Comparison of ENCODE assay signal across 19 cellular contexts in genomic region chr20:54131675-54132611, GRCh38. TPM values are rescaled to one million over a fixed set of nuclear protein-coding genes. Genes with fewer than 3 reads are reported as not detected.
DNase-seq lines count a peak whose midpoint lies in the region; ATAC-seq and TF ChIP-seq lines count a peak whose summit lies in the region.
"Had no signal": no experiment of that assay in that cellular context is flagged by ENCODE, and none has a peak within 500 bp of the region (broad histone marks: within the 10 kb centered on the region; RNA-seq: fewer than 3 reads in every experiment).

No MANE protein-coding gene starts in this region.

- no peaks in the 10 kb centered on the region for H3K9me3 Mint-ChIP-seq in HFFc6
- peaks cover 7% of the 10 kb centered on the region for H3K9me3 Mint-ChIP-seq in activated naive CD4-positive, alpha-beta T cell treated with anti-CD3 and anti-CD28 coated beads for 36 hours

- H3K79me2 ChIP-seq in mammary epithelial cell (ENCODE audit: insufficient read depth, low read length) (no peaks in the 10 kb centered on the region), osteoblast (ENCODE audit: insufficient read depth, low read length) (no peaks in the 10 kb centered on the region)

- H2AFZ ChIP-seq in mammary epithelial cell (ENCODE audit: low read depth, low read length) (no peak overlapping the region), osteoblast (ENCODE audit: low read length) (no peak overlapping the region)

- dilution Hi-C loops in mammary epithelial cell (cut with HindIII; ENCODE audit: low sequenced_read_pairs), result loop anchor here (5.0 kb wide), 1 partner anchor 60 kb away; no protein-coding TSS in a partner anchor

- WGBS in mammary epithelial cell (ENCODE audit: low coverage, missing lambda C conversion rate), result 98% methylated on average over 8 of the region's 8 CpGs

- H3K27me3 ChIP-seq in mammary epithelial cell (ENCODE audit: insufficient read depth, low read length) (no peaks in the 10 kb centered on the region), osteoblast (ENCODE audit: insufficient read depth, low read length) (no peaks in the 10 kb centered on the region), uterus (no peaks in the 10 kb centered on the region)

- H3K4me2 ChIP-seq in mammary epithelial cell (ENCODE audit: insufficient read depth, low read depth, low read length) (peak overlapping the region; percentile 61), osteoblast (ENCODE audit: insufficient read depth, low read length) (peak overlapping the region; percentile 60)
- H3K4me2 ChIP-seq: KMS-11 had no signal

- POLR2A ChIA-PET in AG04449 (lab: Yijun Ruan, JAX), result interaction anchor here (0.6 to 1.2 kb wide), 6 partner anchors 9 to 304 kb away, joined by 3 to 5 read pairs (median 3); no protein-coding TSS in a partner anchor

- in situ Hi-C loops in mammary epithelial cell (cut with MboI; ENCODE audit: low sequenced_read_pairs in 2 of 2), result no loop called here

- intact Hi-C loops in mammary epithelial cell (cut with micrococcal nuclease), result loop anchor here (1.0 to 2.0 kb wide), 3 partner anchors 9 to 67 kb away; no protein-coding TSS in a partner anchor
- intact Hi-C loops in uterus (cut with DNase I; ENCODE audit: low total_unique reads), result no loop called here
- intact Hi-C loops in activated naive CD4-positive, alpha-beta T cell treated with anti-CD3 and anti-CD28 coated beads for 36 hours (cut with micrococcal nuclease), result no loop called here

- H3K4me1 Mint-ChIP-seq in HFFc6 (ENCODE audit: low read depth), result peaks cover 15% of the 10 kb centered on the region
- no peaks in the 10 kb centered on the region for H3K4me1 Mint-ChIP-seq in activated naive CD4-positive, alpha-beta T cell treated with anti-CD3 and anti-CD28 coated beads for 36 hours (ENCODE audit: low read depth)
- H3K4me1 Mint-ChIP-seq: activated naive CD8-positive, alpha-beta T cell treated with anti-CD3 and anti-CD28 coated beads, Interleukin-2, amount 10 ng/mL, durations not matched to agents 7 days and 5 days had no signal

- CTCF ChIA-PET in AG04449 (lab: Yijun Ruan, JAX), result interaction anchor here (0.8 to 3.0 kb wide), 6 partner anchors 11 to 75 kb away, joined by 3 to 32 read pairs (median 4); no protein-coding TSS in a partner anchor
- CTCF ChIA-PET in mammary epithelial cell (lab: Charles Lee; ENCODE audit: low non-redundant PET), result no interaction called here
- CTCF ChIA-PET in activated naive CD4-positive, alpha-beta T cell treated with anti-CD3 and anti-CD28 coated beads for 36 hours (lab: Charles Lee), result interaction anchor here (0.5 to 0.6 kb wide), 2 partner anchors 45 to 146 kb away, joined by 3 read pairs; no protein-coding TSS in a partner anchor

- 0 out of 2 replicates have a peak overlapping the region, but pooled peaks have one; percentile 3 for H3K4me3 Mint-ChIP-seq in HFFc6
- H3K4me3 Mint-ChIP-seq in activated naive CD4-positive, alpha-beta T cell treated with anti-CD3 and anti-CD28 coated beads for 36 hours, result no peak overlapping the region
- H3K4me3 Mint-ChIP-seq: activated naive CD8-positive, alpha-beta T cell treated with anti-CD3 and anti-CD28 coated beads, Interleukin-2, amount 10 ng/mL, durations not matched to agents 7 days and 5 days; H9 had no signal

- H3K36me3 ChIP-seq in mammary epithelial cell (ENCODE audit: insufficient read depth, low read length) (no peaks in the 10 kb centered on the region), osteoblast (ENCODE audit: insufficient read depth, low read length) (no peaks in the 10 kb centered on the region), uterus (no peaks in the 10 kb centered on the region)

- BruUV-seq in mammary epithelial cell (replicated peaks; lab: Mats Ljungman, UMichigan), result TSS peak; percentile 77

- TF ChIP-seq POLR2A in uterus (IDR thresholded peaks at IDR 0.05), result no peak

- peak overlapping the region; percentile 29 for H3K9ac ChIP-seq in mammary epithelial cell (ENCODE audit: insufficient read depth, low read length)
- H3K9ac ChIP-seq: KMS-11 had no signal

- H3K4me3 ChIP-seq in AG04449 (ENCODE audit: low read depth, low read length) (0 out of 2 replicates have a peak overlapping the region, but pooled peaks have one; percentile 3), mammary epithelial cell (replicated peaks in 1 of 3; ENCODE audit: insufficient read depth in 1 of 3, low read depth in 2 of 3, low read length in 3 of 3) (no peak overlapping the region), osteoblast (ENCODE audit: insufficient read depth, low read length) (peak overlapping the region; percentile 9), uterus (no peak overlapping the region)

- TF ChIP-seq CTCF in AG04449 (IDR thresholded peaks at IDR 0.05; ENCODE audit: insufficient read depth, low read length, missing control alignments) (no peak), HFFc6 (IDR thresholded peaks at IDR 0.05) (no peak), mammary epithelial cell (conservative IDR thresholded peaks at IDR 0.05 in 1 of 2, IDR thresholded peaks at IDR 0.05 in 1 of 2; ENCODE audit: extremely low read depth in 1 of 2, insufficient read depth in 1 of 2, low read depth in 1 of 2, low read length in 2 of 2) (no peak), osteoblast (IDR thresholded peaks at IDR 0.05; ENCODE audit: extremely low read depth, low read depth, low read length) (no peak), uterus (IDR thresholded peaks at IDR 0.05) (no peak)

- H3K27me3 Mint-ChIP-seq in HFFc6 (ENCODE audit: insufficient read depth), result no peaks in the 10 kb centered on the region
- H3K27me3 Mint-ChIP-seq in activated naive CD4-positive, alpha-beta T cell treated with anti-CD3 and anti-CD28 coated beads for 36 hours (ENCODE audit: low read depth), result peaks cover 2% of the 10 kb centered on the region
- H3K27me3 Mint-ChIP-seq: activated naive CD8-positive, alpha-beta T cell treated with anti-CD3 and anti-CD28 coated beads, Interleukin-2, amount 10 ng/mL, durations not matched to agents 7 days and 5 days had no signal

- 0 out of 2 replicates have a peak, but pooled peaks cover 8% of the 10 kb centered on the region for H3K36me3 Mint-ChIP-seq in HFFc6 (ENCODE audit: low read depth)
- no peaks in the 10 kb centered on the region for H3K36me3 Mint-ChIP-seq in activated naive CD4-positive, alpha-beta T cell treated with anti-CD3 and anti-CD28 coated beads for 36 hours (ENCODE audit: low read depth)
- H3K36me3 Mint-ChIP-seq: activated naive CD8-positive, alpha-beta T cell treated with anti-CD3 and anti-CD28 coated beads, Interleukin-2, amount 10 ng/mL, durations not matched to agents 7 days and 5 days had no signal

- H3K9me3 ChIP-seq in mammary epithelial cell (replicated peaks; ENCODE audit: insufficient read depth, low read length), result peaks cover 6% of the 10 kb centered on the region
- H3K9me3 ChIP-seq in osteoblast (ENCODE audit: low read depth, low read length), result no peaks in the 10 kb centered on the region
- no peaks in the 10 kb centered on the region for H3K9me3 ChIP-seq in uterus

- H3K4me1 ChIP-seq in mammary epithelial cell (ENCODE audit: insufficient read depth, low read length) (peaks cover 43% of the 10 kb centered on the region), osteoblast (ENCODE audit: insufficient read depth, low read length) (peaks cover 31% of the 10 kb centered on the region), uterus (no peaks in the 10 kb centered on the region)

- no peak for DNase-seq in AG04449 (ENCODE audit: low read depth, low spot score)
- DNase-seq in HFFc6, result no peak
- no peak for DNase-seq in mammary epithelial cell
- peak; percentile 1 for DNase-seq in osteoblast (ENCODE audit: insufficient read length, low spot score, missing footprints)
- no peak for DNase-seq in uterus
- DNase-seq in islet precursor cell, result no peak
- DNase-seq in activated naive CD4-positive, alpha-beta T cell treated with anti-CD3 and anti-CD28 coated beads for 36 hours, result no peak
- DNase-seq: activated naive CD8-positive, alpha-beta T cell treated with anti-CD3 and anti-CD28 coated beads, Interleukin-2, amount 10 ng/mL, durations not matched to agents 7 days and 5 days; activated T-cell treated with anti-CD3 and anti-CD28 coated beads for 4 hours; head of caudate nucleus; NCI-H1930; NCI-H748 treated with DMSO at 0.1 percent for 48 hours; stimulated activated CD4-positive, alpha-beta T cell treated with anti-CD3 and anti-CD28 coated beads, Interleukin-2, amount 100 ng/mL, for 24 hours; stimulated activated CD8-positive, alpha-beta memory T cell treated with anti-CD3 and anti-CD28 coated beads, Interleukin-4, amount 100 ng/mL, for 48 hours had no signal

- ATAC-seq in GM18873 (IDR thresholded peaks at IDR 0.05; ENCODE audit: low FRiP score, unreplicated experiment), result no peak

- H4K20me1 ChIP-seq in mammary epithelial cell (ENCODE audit: insufficient read depth, low read length), result no peaks in the 10 kb centered on the region
- H4K20me1 ChIP-seq in osteoblast (ENCODE audit: insufficient read depth, low read length), result no peaks in the 10 kb centered on the region

- H3K27ac ChIP-seq in mammary epithelial cell (ENCODE audit: insufficient read depth, low read depth, low read length), result peak overlapping the region; percentile 98
- peak overlapping the region; percentile 94 for H3K27ac ChIP-seq in osteoblast (ENCODE audit: low read depth, low read length)
- peak overlapping the region in 1 of 2 donors; percentile 56 for H3K27ac ChIP-seq in uterus
- H3K27ac ChIP-seq: KMS-11 had no signal

- no peak overlapping the region for H3K27ac Mint-ChIP-seq in HFFc6
- no peak overlapping the region for H3K27ac Mint-ChIP-seq in activated naive CD4-positive, alpha-beta T cell treated with anti-CD3 and anti-CD28 coated beads for 36 hours
- H3K27ac Mint-ChIP-seq: activated naive CD8-positive, alpha-beta T cell treated with anti-CD3 and anti-CD28 coated beads, Interleukin-2, amount 10 ng/mL, durations not matched to agents 7 days and 5 days; H9 had no signal

RNA-seq across cellular contexts. Expression of gene CYP24A1, which starts 41.8 kb away (rescaled TPM):
- 1 to 10 TPM in 1 of 6 experiments, under 1 TPM in 3, not detected in 2; 0.11 to 1.1 (median 0.37) TPM for total RNA-seq in HFFc6 (2021; fragmentation: NEBNext Ultra II Directional; extraction: Animal tissue kit (Norgen Biotek cat#: 25700))
- total RNA-seq in mammary epithelial cell (1 to 10 TPM; 1.3 to 6.2 TPM), osteoblast (not detected in 2 replicates), uterus (1 to 10 TPM in 1 of 4 donors, not detected in 3; 4.8 TPM)
- 4.7 TPM for polyA plus RNA-seq in mammary epithelial cell
- 8.2 TPM for polyA minus RNA-seq in mammary epithelial cell
- not detected for total RNA-seq in activated naive CD4-positive, alpha-beta T cell treated with anti-CD3 and anti-CD28 coated beads for 36 hours
- total RNA-seq: H9; pulmonary artery endothelial cell; T-helper 2 cell treated with Interferon-gamma antibody and Interleukin-4, amounts not matched to agents 100 ng/mL and 5 ng/mL, for 36 hours had no signal

Comparison
In these comparisons a context has a peak if more than half of its experiments do, and no peak if none do; other contexts are left out.
1. H3K4me3 ChIP-seq: peak in AG04449 (single experiment) and osteoblast (single experiment); none in mammary epithelial cell (0 of 3) and uterus (0 of 2).